8 cellular contexts compared by ENCODE assay signal in genomic region chr7:76549025-76549854, GRCh38.
A peak's percentile ranks its signal among the peaks of the same experiment; 100 is the strongest.
DNase-seq lines count a peak whose midpoint lies in the region; ATAC-seq and TF ChIP-seq lines count a peak whose summit lies in the region.
"Not testable (repeated sequence)": the region's sequence is repeated elsewhere in the genome, so short reads cannot be mapped to it uniquely, and the experiment has no call there.

No MANE protein-coding gene starts in this region.

- not testable (repeated sequence) for H3K4me1 ChIP-seq in BLaER1

- not testable (repeated sequence) for H4K20me1 ChIP-seq in BLaER1

- H3K9ac ChIP-seq in BLaER1 = peak overlapping the region; percentile 95

- peak overlapping the region; percentile 92 for H3K4me3 ChIP-seq in BLaER1
- H3K4me3 ChIP-seq in coronary artery = peak overlapping the region; percentile 88

- H3K9me3 ChIP-seq in BLaER1 = not testable (repeated sequence)

- not testable (repeated sequence) for H3K36me3 ChIP-seq in BLaER1

- TF ChIP-seq CTCF in coronary artery (IDR thresholded peaks at IDR 0.05) = not testable (repeated sequence)

- peak overlapping the region; percentile 73 for H3K4me2 ChIP-seq in BLaER1

- H3K27ac ChIP-seq in BLaER1 (peak overlapping the region; percentile 93), coronary artery (peak overlapping the region; percentile 96)

- H3K27me3 ChIP-seq in BLaER1 = not testable (repeated sequence)

- peak; percentile 100 for ATAC-seq in GM19324 (IDR thresholded peaks at IDR 0.05; ENCODE audit: low FRiP score, unreplicated experiment)
- peak; percentile 99 for ATAC-seq in HG03457 (IDR thresholded peaks at IDR 0.05; ENCODE audit: unreplicated experiment)

- DNase-seq in NCI-H524 treated with DMSO at 0.1 percent for 48 hours (lab: John Stamatoyannopoulos, UW) (peak; percentile 54), coronary artery (ENCODE audit: low spot score) (peak; percentile 93), left kidney (ENCODE audit: low read depth, low spot score) (peak; percentile 97)
- DNase-seq in activated CD4-positive, alpha-beta T cell treated with anti-CD3 and anti-CD28 coated beads for 48 hours = peak; percentile 91
- peak; percentile 72 for DNase-seq in stimulated activated CD4-positive, alpha-beta T cell treated with anti-CD3 and anti-CD28 coated beads, Interleukin-1b, Interleukin-23, amount 100 ng/mL, for 4 hours (ENCODE audit: low read depth in 2 of 2)

Comparison
In these comparisons a context has a peak if more than half of its experiments do, and no peak if none do; other contexts are left out.
1. Peak in every context shown above with its lines: DNase-seq, ATAC-seq, H3K4me3 ChIP-seq and H3K27ac ChIP-seq.